Comparison of ENCODE assay signal across 18 cellular contexts in genomic region chr2:43068053-43068471, GRCh38.
DNase-seq lines count a peak whose midpoint lies in the region; ATAC-seq and TF ChIP-seq lines count a peak whose summit lies in the region.
"Had no signal": no experiment of that assay in that cellular context is flagged by ENCODE, and none has a peak within 500 bp of the region (broad histone marks: within the 10 kb centered on the region; RNA-seq: fewer than 3 reads in every experiment).

No MANE protein-coding gene starts in this region.

- no peak overlapping the region for H3K4ac ChIP-seq in neuronal stem cell (ENCODE audit: low read length)

- H2AFZ ChIP-seq in neuronal stem cell (ENCODE audit: low read length): peak overlapping the region; percentile 56

- H2BK120ac ChIP-seq in neuronal stem cell (ENCODE audit: low read depth, low read length): peak overlapping the region; percentile 92

- H3K27me3 Mint-ChIP-seq in natural killer cell treated with Interleukin-12 subunit alpha and Interleukin-12 subunit beta and Interleukin-15 and Interleukin-18, amount 100 ng/mL, for 72 hours: no peaks in the 10 kb centered on the region
- no peaks in the 10 kb centered on the region for H3K27me3 Mint-ChIP-seq in natural killer cell (ENCODE audit: low read depth in 2 of 2)
- H3K27me3 Mint-ChIP-seq: stimulated activated naive CD8-positive, alpha-beta T cell treated with anti-CD3 and anti-CD28 coated beads, Interleukin-15, Interleukin-2, amounts not matched to agents 100 ng/mL and 50 ng/mL, for 24 hours had no signal

- no peak overlapping the region for H2BK12ac ChIP-seq in neuronal stem cell (ENCODE audit: low read length)

- no peak for TF ChIP-seq CTCF in natural killer cell (IDR thresholded peaks at IDR 0.05)

- H3K4me3 Mint-ChIP-seq in natural killer cell treated with Interleukin-12 subunit alpha and Interleukin-12 subunit beta and Interleukin-15 and Interleukin-18, amount 100 ng/mL, for 72 hours: no peak overlapping the region
- H3K4me3 Mint-ChIP-seq in natural killer cell: no peak overlapping the region
- H3K4me3 Mint-ChIP-seq: CD8-positive, alpha-beta T cell; immature natural killer cell; stimulated activated naive CD8-positive, alpha-beta T cell treated with anti-CD3 and anti-CD28 coated beads, Interleukin-15, Interleukin-2, amounts not matched to agents 100 ng/mL and 50 ng/mL, for 24 hours had no signal

- H3K27me3 ChIP-seq in right cardiac atrium (ENCODE audit: control insufficient read depth, insufficient read depth) (no peaks in the 10 kb centered on the region), neuronal stem cell (ENCODE audit: control insufficient read depth in 3 of 3, insufficient read depth in 3 of 3, low read depth in 1 of 3, low read length in 3 of 3) (no peaks in the 10 kb centered on the region)
- H3K27me3 ChIP-seq: colonic mucosa, esophagus muscularis mucosa, uterus had no signal

- peaks cover 2% of the 10 kb centered on the region for H3K79me1 ChIP-seq in neuronal stem cell (ENCODE audit: low read depth, low read length)

- H2BK5ac ChIP-seq in neuronal stem cell (ENCODE audit: low read length): peak overlapping the region; percentile 100

- no peak for ATAC-seq in natural killer cell treated with Interleukin-12 subunit alpha and Interleukin-12 subunit beta and Interleukin-15 and Interleukin-18, amount 100 ng/mL, for 72 hours
- ATAC-seq in natural killer cell (no peak), right cardiac atrium (no peak), GM18505 (IDR thresholded peaks at IDR 0.05; ENCODE audit: unreplicated experiment) (no peak)
- ATAC-seq: CD8-positive, alpha-beta T cell had no signal

- H3K23ac ChIP-seq in neuronal stem cell (ENCODE audit: low read depth, low read length, poor library complexity): peak overlapping the region; percentile 67

- H3K4me3 ChIP-seq in right cardiac atrium (ENCODE audit: low read length): no peak overlapping the region
- no peak overlapping the region for H3K4me3 ChIP-seq in neuronal stem cell (ENCODE audit: low read length in 2 of 2)
- H3K4me3 ChIP-seq: colonic mucosa, esophagus muscularis mucosa, uterus had no signal

- H3K14ac ChIP-seq in neuronal stem cell (ENCODE audit: low read length): peak overlapping the region; percentile 87

- H3K9me3 ChIP-seq in right cardiac atrium (ENCODE audit: control insufficient read depth, low read length) (no peaks in the 10 kb centered on the region), neuronal stem cell (replicated peaks in 1 of 2; ENCODE audit: control insufficient read depth in 2 of 2, insufficient read depth in 1 of 2, low read depth in 1 of 2, low read length in 2 of 2) (peaks cover 0 to 3% of the 10 kb centered on the region in 2 donors)
- H3K9me3 ChIP-seq: colonic mucosa, esophagus muscularis mucosa, uterus had no signal

- no peaks in the 10 kb centered on the region for H3K36me3 ChIP-seq in neuronal stem cell (replicated peaks in 1 of 2; ENCODE audit: control insufficient read depth in 2 of 2, insufficient read depth in 2 of 2, low read length in 2 of 2)
- H3K36me3 ChIP-seq: colonic mucosa, esophagus muscularis mucosa, uterus had no signal

- 67% methylated on average over 48 of the region's 48 CpGs for WGBS in right cardiac atrium
- whole genome bisulfite sequencing in neuronal stem cell (ENCODE audit: extremely low coverage in 2 of 2, insufficient read length in 2 of 2, insufficient replicate concordance in 1 of 2), 2 donors: no CpG with 5 or more reads among the region's 48 CpGs

- H3K18ac ChIP-seq in neuronal stem cell (ENCODE audit: low read length): peak overlapping the region; percentile 98

- H4K91ac ChIP-seq in neuronal stem cell (ENCODE audit: low read depth, low read length, poor library complexity): peak overlapping the region; percentile 92

- peak overlapping the region; percentile 47 for H3K4me2 ChIP-seq in neuronal stem cell (ENCODE audit: insufficient read depth, low read length, poor library complexity, severe bottlenecking)
- H3K4me2 ChIP-seq: KMS-11 had no signal

- H3K9me3 Mint-ChIP-seq in natural killer cell treated with Interleukin-12 subunit alpha and Interleukin-12 subunit beta and Interleukin-15 and Interleukin-18, amount 100 ng/mL, for 72 hours: no peaks in the 10 kb centered on the region
- no peaks in the 10 kb centered on the region for H3K9me3 Mint-ChIP-seq in natural killer cell
- H3K9me3 Mint-ChIP-seq: CD8-positive, alpha-beta T cell; stimulated activated naive CD8-positive, alpha-beta T cell treated with anti-CD3 and anti-CD28 coated beads, Interleukin-15, Interleukin-2, amounts not matched to agents 100 ng/mL and 50 ng/mL, for 24 hours had no signal

- TF ChIP-seq POLR2A in GM18505 (IDR thresholded peaks at IDR 0.05; ENCODE audit: borderline replicate concordance, extremely low read depth, insufficient read depth, insufficient read length): no peak

- no peaks in the 10 kb centered on the region for H3K36me3 Mint-ChIP-seq in natural killer cell treated with Interleukin-12 subunit alpha and Interleukin-12 subunit beta and Interleukin-15 and Interleukin-18, amount 100 ng/mL, for 72 hours
- no peaks in the 10 kb centered on the region for H3K36me3 Mint-ChIP-seq in natural killer cell
- H3K36me3 Mint-ChIP-seq: CD8-positive, alpha-beta T cell had no signal

- no peaks in the 10 kb centered on the region for H3K4me1 Mint-ChIP-seq in natural killer cell treated with Interleukin-12 subunit alpha and Interleukin-12 subunit beta and Interleukin-15 and Interleukin-18, amount 100 ng/mL, for 72 hours (ENCODE audit: low read depth in 2 of 2)
- H3K4me1 Mint-ChIP-seq in natural killer cell: peaks cover 0 to 17% of the 10 kb centered on the region in 2 donors

- H3K27ac ChIP-seq in right cardiac atrium (ENCODE audit: low read length) (no peak overlapping the region), neuronal stem cell (replicated peaks; ENCODE audit: low read length) (peak overlapping the region; percentile 99)
- H3K27ac ChIP-seq: colonic mucosa, KMS-11, uterus had no signal

- H3K9ac ChIP-seq in neuronal stem cell (ENCODE audit: low read depth, low read length, poor library complexity): peak overlapping the region; percentile 9
- H3K9ac ChIP-seq: KMS-11 had no signal

- peak overlapping the region; percentile 99 for H2BK15ac ChIP-seq in neuronal stem cell (ENCODE audit: low read length)

- H4K8ac ChIP-seq in neuronal stem cell (ENCODE audit: low read depth, low read length): no peak overlapping the region

- peak overlapping the region; percentile 96 for H2AK5ac ChIP-seq in neuronal stem cell (ENCODE audit: low read depth, low read length)

- DNase-seq in natural killer cell treated with Interleukin-12 subunit alpha and Interleukin-12 subunit beta and Interleukin-15 and Interleukin-18, amount 100 ng/mL, for 72 hours (ENCODE audit: low spot score): peak; percentile 59
- DNase-seq in natural killer cell (no peak), right cardiac atrium (peak in 2 of 3 donors; percentile 55 to 70), neuronal stem cell (ENCODE audit: low spot score) (peak; percentile 83), DMS53 (lab: John Stamatoyannopoulos, UW) (no peak), NCI-H526 (lab: John Stamatoyannopoulos, UW) (no peak), C1 segment of cervical spinal cord (lab: John Stamatoyannopoulos, UW) (no peak)
- DNase-seq: CD8-positive, alpha-beta T cell; colonic mucosa; immature natural killer cell; NCI-H2227 treated with DMSO at 0.1 percent for 48 hours; stimulated activated CD4-positive, alpha-beta T cell treated with anti-CD3 and anti-CD28 coated beads, Interleukin-12 subunit alpha, Interleukin-12 subunit beta, amount 100 ng/mL, for 4 hours had no signal

- intact Hi-C loops in natural killer cell (cut with micrococcal nuclease) (no loop called here), right cardiac atrium (cut with DNase I) (no loop called here)

- no peak overlapping the region for H3K27ac Mint-ChIP-seq in natural killer cell treated with Interleukin-12 subunit alpha and Interleukin-12 subunit beta and Interleukin-15 and Interleukin-18, amount 100 ng/mL, for 72 hours
- no peak overlapping the region for H3K27ac Mint-ChIP-seq in natural killer cell
- H3K27ac Mint-ChIP-seq: activated T-helper 2 cell treated with anti-CD3 and anti-CD28 coated beads, Interferon-gamma antibody, Interleukin-2, Interleukin-4, amounts not matched to agents 10 μg/mL and 5 μg/mL and 100 μg/mL, durations not matched to agents 14 hours and 24 hours and 36 hours; CD8-positive, alpha-beta T cell; stimulated activated naive CD8-positive, alpha-beta T cell treated with anti-CD3 and anti-CD28 coated beads, Interleukin-15, Interleukin-2, amounts not matched to agents 100 ng/mL and 50 ng/mL, for 24 hours had no signal

- H3K4me1 ChIP-seq in right cardiac atrium (ENCODE audit: control insufficient read depth, insufficient read depth, low read length) (peaks cover 17% of the 10 kb centered on the region), neuronal stem cell (ENCODE audit: control insufficient read depth in 2 of 2, insufficient read depth in 1 of 2, low read depth in 1 of 2, low read length in 2 of 2) (peaks cover 14 to 47% of the 10 kb centered on the region in 2 donors)
- H3K4me1 ChIP-seq: colonic mucosa had no signal

Comparison
In these comparisons a context has a peak if more than half of its experiments do, and no peak if none do; other contexts are left out.
1. DNase-seq: peak in natural killer cell treated with Interleukin-12 subunit alpha and Interleukin-12 subunit beta and Interleukin-15 and Interleukin-18, amount 100 ng/mL, for 72 hours (single experiment), right cardiac atrium (2 of 3) and neuronal stem cell (single experiment); none in natural killer cell (single experiment), DMS53 (single experiment), NCI-H526 (0 of 2) and C1 segment of cervical spinal cord (0 of 14).